In the genomic region with DNA sequence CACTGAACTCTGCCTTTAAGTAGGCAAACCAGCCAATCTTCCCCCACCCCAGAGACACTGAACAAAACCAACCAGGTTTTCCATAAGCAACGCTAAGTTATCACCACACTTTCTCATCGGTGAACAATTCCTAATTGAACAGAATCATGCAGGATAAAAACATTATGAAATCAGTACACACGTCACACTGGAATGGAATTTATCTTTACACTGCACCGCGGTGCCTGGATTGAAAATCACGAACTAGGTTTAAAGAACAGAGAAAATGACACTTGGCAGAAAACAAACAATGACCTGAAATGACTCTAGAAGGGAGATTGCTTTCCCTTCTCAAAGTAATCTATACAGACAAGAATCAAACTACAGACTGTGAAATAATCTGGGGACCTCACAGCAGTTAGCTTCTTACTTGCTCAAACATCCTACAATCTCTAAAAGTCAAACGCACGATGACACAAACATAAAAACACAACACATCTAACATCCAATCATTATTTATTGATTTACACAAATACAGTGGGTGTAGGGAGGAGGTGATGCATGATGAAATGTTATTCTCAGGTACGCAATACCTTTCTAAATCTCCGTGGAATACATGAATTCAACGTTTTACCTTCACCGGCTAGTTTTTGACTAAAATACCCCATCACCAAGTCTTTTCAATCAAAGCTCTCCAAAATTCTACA, we compare ENCODE assay signal across 8 cellular contexts. TPM values are rescaled to one million over a fixed set of nuclear protein-coding genes. Genes with fewer than 3 reads are reported as not detected.
DNase-seq lines count a peak whose midpoint lies in the region; ATAC-seq and TF ChIP-seq lines count a peak whose summit lies in the region.

No MANE protein-coding gene starts in this region.

- no peak for TF ChIP-seq CTCF in AG04450 (IDR thresholded peaks at IDR 0.05; ENCODE audit: low read depth, low read length)
- no peak for TF ChIP-seq CTCF in MCF 10A (IDR thresholded peaks at IDR 0.05; ENCODE audit: unreplicated experiment)
- TF ChIP-seq CTCF in uterus (IDR thresholded peaks at IDR 0.05) = no peak

- H3K4me3 ChIP-seq in AG04450 (ENCODE audit: low read depth, low read length) (peak overlapping the region; percentile 89), HUES48 (ENCODE audit: low read depth, low read length) (peak overlapping the region; percentile 80), uterus (peak overlapping the region; percentile 75 to 83)

- H3K27me3 ChIP-seq in AG04450 (ENCODE audit: control insufficient read depth, insufficient read depth, low read length) (no peaks in the 10 kb centered on the region), HUES48 (ENCODE audit: control insufficient read depth, insufficient read depth, low read length) (peaks cover 9% of the 10 kb centered on the region), uterus (no peaks in the 10 kb centered on the region)

- H3K9me3 ChIP-seq in AG04450 (ENCODE audit: control insufficient read depth, insufficient read depth, low read length) (no peaks in the 10 kb centered on the region; the same call in 1 of the 2 replicates), HUES48 (ENCODE audit: control insufficient read depth, insufficient read depth, low read length) (no peaks in the 10 kb centered on the region), uterus (no peaks in the 10 kb centered on the region)

- peak overlapping the region; percentile 84 for H3K4me3 Mint-ChIP-seq in MCF 10A (ENCODE audit: unreplicated experiment)

- intact Hi-C loops in MCF 10A (cut with micrococcal nuclease) (no loop called here), uterus (cut with DNase I; ENCODE audit: low total_unique reads) (no loop called here)

- POLR2A ChIA-PET in AG04450 (lab: Yijun Ruan, JAX) (interaction anchor here (0.7 to 1.1 kb wide), 3 partner anchors 25 to 388 kb away, joined by 3 read pairs; no protein-coding TSS in a partner anchor), MCF 10A (lab: Yijun Ruan, JAX) (interaction anchor here (0.7 to 2.9 kb wide), 25 partner anchors 9 to 478 kb away, joined by 3 to 30 read pairs (median 4); a partner anchor contains a TSS)

- H3K9me3 Mint-ChIP-seq in MCF 10A (ENCODE audit: unreplicated experiment) = no peaks in the 10 kb centered on the region

- H3K4me1 ChIP-seq in HUES48 (ENCODE audit: control insufficient read depth, insufficient read depth, low read length) (peaks cover 15% of the 10 kb centered on the region), uterus (no peaks in the 10 kb centered on the region)

- peak overlapping the region; percentile 11; the same call in 1 of the 2 replicates for H3K9ac ChIP-seq in HUES48 (ENCODE audit: low read depth, low read length)

- TSS peak; percentile 89 for BruUV-seq in MCF 10A (replicated peaks; lab: Mats Ljungman, UMichigan)

- ATAC-seq in HG02973 (IDR thresholded peaks at IDR 0.05; ENCODE audit: unreplicated experiment) (no peak), GM18517 (IDR thresholded peaks at IDR 0.05; ENCODE audit: unreplicated experiment) (no peak)

- H3K27me3 Mint-ChIP-seq in MCF 10A (ENCODE audit: insufficient read depth, unreplicated experiment) = no peaks in the 10 kb centered on the region

- H3K36me3 ChIP-seq in HUES48 (ENCODE audit: control insufficient read depth, insufficient read depth, low read length) (peaks cover 8% of the 10 kb centered on the region), uterus (no peaks in the 10 kb centered on the region)

- H3K4me1 Mint-ChIP-seq in MCF 10A (ENCODE audit: insufficient read depth, unreplicated experiment) = peaks cover 27% of the 10 kb centered on the region

- CTCF ChIA-PET in AG04450 (lab: Charles Lee) (no interaction called here), MCF 10A (lab: Yijun Ruan, JAX) (interaction anchor here (0.5 to 0.9 kb wide), 3 partner anchors 21 to 94 kb away, joined by 3 to 5 read pairs (median 3); no protein-coding TSS in a partner anchor)

- H3K27ac ChIP-seq in AG04450 (ENCODE audit: low read depth, low read length) = no peak overlapping the region
- no peak overlapping the region for H3K27ac ChIP-seq in HUES48 (ENCODE audit: low read depth, low read length)
- peak overlapping the region; percentile 94 to 97 for H3K27ac ChIP-seq in uterus

- peak overlapping the region; percentile 90 for H3K27ac Mint-ChIP-seq in MCF 10A (ENCODE audit: low read depth, unreplicated experiment)

- DNase-seq in AG04450 (ENCODE audit: low read depth, low spot score) (peak; percentile 30), MCF 10A (ENCODE audit: unreplicated experiment) (peak; percentile 51), medulla oblongata (ENCODE audit: extremely low spot score) (peak; percentile 40), uterus (no peak), NOMO-1 treated with DMSO at 0.1 percent for 48 hours (lab: John Stamatoyannopoulos, UW; ENCODE audit: unreplicated experiment) (no peak)

- H3K36me3 Mint-ChIP-seq in MCF 10A (ENCODE audit: insufficient read depth, unreplicated experiment) = peaks cover 7% of the 10 kb centered on the region

- TF ChIP-seq POLR2A in uterus (IDR thresholded peaks at IDR 0.05) = no peak

RNA-seq across cellular contexts. Expression of a gene that starts 1.9 kb away (rescaled TPM):
- 66.6 and 74.9 TPM in 2 replicates for polyA plus RNA-seq in AG04450 (2011; rRNA removed)
- 62.7 and 70.1 TPM in 2 replicates for polyA minus RNA-seq in AG04450 (2011; rRNA and poly(A)+ RNA removed)
- total RNA-seq in MCF 10A (2022) (87.6 and 99.0 TPM in 2 replicates), uterus (10 to 100 TPM; 18.8 to 75.0 (median 34.9) TPM)

Comparison
In these comparisons a context has a peak if more than half of its experiments do, and no peak if none do; other contexts are left out.
1. DNase-seq: peak in AG04450 (single experiment), MCF 10A (single experiment) and medulla oblongata (single experiment); none in uterus (0 of 2) and NOMO-1 treated with DMSO at 0.1 percent for 48 hours (single experiment).
2. H3K27ac ChIP-seq: peak in uterus (2 of 2); none in AG04450 (single experiment) and HUES48 (single experiment).
3. Peak in every context shown above with its lines, with median percentiles within 50 percentile points of each other: H3K4me3 ChIP-seq.